In the genomic region with DNA sequence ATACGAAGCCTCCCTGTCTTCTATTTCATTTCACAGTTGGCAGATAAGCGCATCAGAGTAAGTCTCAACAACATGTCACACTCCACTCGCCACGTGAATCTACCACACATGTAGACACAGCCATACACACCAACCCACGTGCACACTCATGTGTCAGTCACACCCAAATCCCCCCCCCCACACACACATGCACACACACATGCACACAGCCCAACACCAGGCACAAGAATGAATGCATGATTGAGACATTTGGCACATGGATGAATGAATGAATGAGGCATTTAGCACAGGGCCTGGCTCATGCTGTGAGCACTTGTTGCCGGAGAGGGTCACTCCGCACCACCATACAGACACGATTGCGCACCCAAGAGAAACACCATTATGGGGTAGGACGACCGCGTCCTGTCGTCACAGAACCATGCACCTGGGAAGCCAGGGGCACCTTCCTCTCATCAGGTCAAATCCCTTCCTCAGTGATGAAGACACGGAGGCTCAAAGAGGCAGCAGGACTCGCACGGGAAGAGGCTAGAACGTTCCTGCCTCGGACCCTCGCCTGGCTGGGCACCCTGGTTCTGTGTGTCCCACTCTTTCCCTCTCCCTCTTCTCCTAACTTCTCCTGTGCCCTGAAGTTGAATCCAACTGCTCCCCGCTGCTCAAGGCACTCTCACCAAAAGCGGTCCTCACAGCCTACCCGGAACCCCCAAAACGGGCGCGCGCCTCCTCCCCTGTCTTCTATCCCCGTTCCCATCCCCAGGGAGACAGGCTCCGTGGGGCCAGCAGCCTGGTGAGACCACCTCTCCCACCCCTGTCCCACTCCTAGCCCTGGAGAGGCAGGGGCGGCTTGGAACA, we compare ENCODE assay signal across 1 cellular context.
TF ChIP-seq lines count a peak whose summit lies in the region.

No MANE protein-coding gene starts in this region.

TF ChIP-seq in IMR-90, 13 proteins besides CTCF, POLR2A, EP300 and RAD21:
- no peak for TF ChIP-seq SMC3 (IDR thresholded peaks at IDR 0.05; ENCODE audit: low read depth, low read length)
- TF ChIP-seq BHLHE40 (IDR thresholded peaks at IDR 0.05; ENCODE audit: low read depth, low read length), result no peak
- TF ChIP-seq NFE2L2 (IDR thresholded peaks at IDR 0.05; ENCODE audit: low read depth, low read length), result no peak
- peak; percentile 58; the same call in 1 of the 2 replicates for TF ChIP-seq MXI1 (IDR thresholded peaks at IDR 0.05; ENCODE audit: borderline replicate concordance, low read depth, low read length)
- no peak for TF ChIP-seq MAFK (IDR thresholded peaks at IDR 0.05; ENCODE audit: low read depth, low read length)
